Comparison of ENCODE assay signal across 9 cellular contexts in genomic region chr14:21095430-21096205, GRCh38. TPM values are rescaled to one million over a fixed set of nuclear protein-coding genes. Genes with fewer than 3 reads are reported as not detected.
A peak's percentile ranks its signal among the peaks of the same experiment; 100 is the strongest.
DNase-seq lines count a peak whose midpoint lies in the region; ATAC-seq and TF ChIP-seq lines count a peak whose summit lies in the region.
"Had no signal": no experiment of that assay in that cellular context is flagged by ENCODE, and none has a peak within 500 bp of the region (broad histone marks: within the 10 kb centered on the region; RNA-seq: fewer than 3 reads in every experiment).

No MANE protein-coding gene starts in this region.

- H3K27me3 Mint-ChIP-seq in CD8-positive, alpha-beta memory T cell = peaks cover 10 to 12% of the 10 kb centered on the region in 2 donors
- H3K27me3 Mint-ChIP-seq in T-cell = peaks cover 0 to 1% of the 10 kb centered on the region in 2 donors

- H3K27ac Mint-ChIP-seq in CD8-positive, alpha-beta memory T cell = peak overlapping the region in 6 of 8 donors; percentile 67 to 95 (median 87)
- H3K27ac Mint-ChIP-seq in T-cell = peak overlapping the region; percentile 25 to 83

- WGBS in liver = 71% methylated on average over 6 of the region's 6 CpGs

- no peak overlapping the region for H3K4me3 ChIP-seq in CD8-positive, alpha-beta memory T cell (ENCODE audit: low read length)
- H3K4me3 ChIP-seq in liver (ENCODE audit: low read depth in 1 of 3, low read length in 3 of 3) = no peak overlapping the region
- H3K4me3 ChIP-seq: skin epidermis had no signal

- ATAC-seq in T-cell (replicated peaks in 1 of 4) (no peak), HG02759 (IDR thresholded peaks at IDR 0.05; ENCODE audit: unreplicated experiment) (no peak)

- CTCF ChIA-PET in CD8-positive, alpha-beta memory T cell (lab: Charles Lee) = interaction anchor here (0.5 to 7.8 kb wide), 7 partner anchors 8 to 80 kb away, joined by 3 to 195 read pairs (median 5); partner anchors contain the start of gene TMEM253
- CTCF ChIA-PET in T-cell (lab: Charles Lee) = interaction anchor here (0.7 to 4.8 kb wide), 12 partner anchors 8 to 83 kb away, joined by 3 to 68 read pairs (median 7); no protein-coding TSS in a partner anchor

- no peak for DNase-seq in CD8-positive, alpha-beta memory T cell
- DNase-seq in T-cell (no peak), AML-193 (lab: John Stamatoyannopoulos, UW) (no peak)
- DNase-seq in activated CD8-positive, alpha-beta memory T cell treated with anti-CD3 and anti-CD28 coated beads, Interleukin-2, amount 50 U/mL, for 4 hours = no peak
- DNase-seq: GDM1 had no signal

- peak overlapping the region in 3 of 7 donors; percentile 15 to 82 (median 45) for H3K4me3 Mint-ChIP-seq in CD8-positive, alpha-beta memory T cell
- no peak overlapping the region for H3K4me3 Mint-ChIP-seq in T-cell

- no peaks in the 10 kb centered on the region for H3K27me3 ChIP-seq in CD8-positive, alpha-beta memory T cell (ENCODE audit: insufficient read depth, low read length, poor library complexity, severe bottlenecking)
- H3K27me3 ChIP-seq in liver (ENCODE audit: control insufficient read depth in 4 of 4, insufficient read depth in 4 of 4, low read length in 3 of 4) = no peaks in the 10 kb centered on the region

- H3K36me3 Mint-ChIP-seq in CD8-positive, alpha-beta memory T cell = peaks cover 0 to 1% (median 0%) of the 10 kb centered on the region in 3 donors
- H3K36me3 Mint-ChIP-seq in T-cell = peaks cover 3% of the 10 kb centered on the region

- no peak overlapping the region for H3K27ac ChIP-seq in CD8-positive, alpha-beta memory T cell (ENCODE audit: low read depth, low read length)
- no peak overlapping the region for H3K27ac ChIP-seq in liver (ENCODE audit: low read depth in 1 of 2, low read length in 2 of 2)

- no peak overlapping the region for H3K9ac ChIP-seq in liver (ENCODE audit: low read depth in 1 of 2, low read length in 2 of 2)

- peaks cover 8% of the 10 kb centered on the region for H3K4me1 ChIP-seq in CD8-positive, alpha-beta memory T cell (ENCODE audit: insufficient read depth, low read length)
- peaks cover 2 to 16% (median 7%) of the 10 kb centered on the region in 4 donors for H3K4me1 ChIP-seq in liver (ENCODE audit: control insufficient read depth in 4 of 4, insufficient read depth in 4 of 4, low read length in 3 of 4)

- POLR2A ChIA-PET in CD8-positive, alpha-beta memory T cell (lab: Charles Lee) = no interaction called here
- POLR2A ChIA-PET in T-cell (lab: Charles Lee) = interaction anchor here (0.6 to 0.9 kb wide), 5 partner anchors 8 to 176 kb away, joined by 3 to 4 read pairs (median 3); no protein-coding TSS in a partner anchor

- no peaks in the 10 kb centered on the region for H3K9me3 ChIP-seq in CD8-positive, alpha-beta memory T cell (ENCODE audit: low read length)
- H3K9me3 ChIP-seq in liver (ENCODE audit: control insufficient read depth in 4 of 4, low read length in 3 of 4) = no peaks in the 10 kb centered on the region

- peaks cover 19 to 26% (median 19%) of the 10 kb centered on the region in 3 donors for H3K4me1 Mint-ChIP-seq in CD8-positive, alpha-beta memory T cell
- peaks cover 23 to 31% (median 25%) of the 10 kb centered on the region in 3 donors for H3K4me1 Mint-ChIP-seq in T-cell

- H3K36me3 ChIP-seq in CD8-positive, alpha-beta memory T cell (ENCODE audit: insufficient read depth, low read length) = no peaks in the 10 kb centered on the region
- H3K36me3 ChIP-seq in liver (ENCODE audit: control insufficient read depth in 4 of 4, insufficient read depth in 3 of 4, low read depth in 1 of 4, low read length in 3 of 4) = peaks cover 0 to 9% (median 0%) of the 10 kb centered on the region in 4 donors

- TF ChIP-seq RAD21 in liver (IDR thresholded peaks at IDR 0.05) = no peak

- no peak for TF ChIP-seq CTCF in liver (IDR thresholded peaks at IDR 0.05; ENCODE audit: low read depth, low read length, missing input control)

- H3K9me3 Mint-ChIP-seq in CD8-positive, alpha-beta memory T cell = peaks cover 0 to under 1% (median 0%) of the 10 kb centered on the region in 5 donors
- no peaks in the 10 kb centered on the region for H3K9me3 Mint-ChIP-seq in T-cell

TF ChIP-seq in liver, 16 proteins besides CTCF, POLR2A, EP300 and RAD21:
- no peak for TF ChIP-seq SP1 (IDR thresholded peaks at IDR 0.05)
- TF ChIP-seq REST (IDR thresholded peaks at IDR 0.05) = peak; percentile 98
- TF ChIP-seq TAF1 (conservative IDR thresholded peaks at IDR 0.05) = no peak
- no peak for TF ChIP-seq EGR1 (IDR thresholded peaks at IDR 0.05; ENCODE audit: low read depth in 2 of 2)
- no peak for TF ChIP-seq YY1 (IDR thresholded peaks at IDR 0.05)

RNA-seq across cellular contexts. Expression of gene ZNF219, which starts 2.8 kb away (rescaled TPM):
- 1 to 10 TPM; 7.0 to 8.2 TPM for total RNA-seq in CD8-positive, alpha-beta memory T cell
- 1.3 TPM for polyA plus RNA-seq in CD8-positive, alpha-beta memory T cell
- 10 to 100 TPM in 1 of 5 donors, 1 to 10 TPM in 4; 7.2 to 12.4 (median 8.1) TPM for total RNA-seq in T-cell
- 1 to 10 TPM; 4.7 to 6.2 TPM for total RNA-seq in liver
- 10 to 100 TPM in 1 of 2 donors, 1 to 10 TPM in 1; 1.3 to 10.5 TPM for polyA plus RNA-seq in liver

RNA-seq across cellular contexts. Expression of gene TMEM253, which starts 5.2 kb away (rescaled TPM):
- total RNA-seq in CD8-positive, alpha-beta memory T cell = not detected
- not detected for polyA plus RNA-seq in CD8-positive, alpha-beta memory T cell
- total RNA-seq in T-cell = under 1 TPM in 1 of 5 donors, not detected in 4; 0.49 TPM
- total RNA-seq in liver = under 1 TPM; 0.19 to 0.25 TPM
- under 1 TPM in 1 of 2 donors, not detected in 1; 0.14 TPM for polyA plus RNA-seq in liver

RNA-seq across cellular contexts. Expression of gene ARHGEF40, which starts 25.5 kb away (rescaled TPM):
- total RNA-seq in CD8-positive, alpha-beta memory T cell = under 1 TPM; 0.16 to 0.39 TPM
- 0.40 TPM for polyA plus RNA-seq in CD8-positive, alpha-beta memory T cell
- 1 to 10 TPM in 2 of 5 donors, under 1 TPM in 3; 0.39 to 3.3 (median 0.85) TPM for total RNA-seq in T-cell
- total RNA-seq in liver = 10 to 100 TPM; 19.8 to 42.5 TPM
- 10 to 100 TPM in 1 of 2 donors, 1 to 10 TPM in 1; 9.3 to 14.0 TPM for polyA plus RNA-seq in liver

RNA-seq across cellular contexts. Expression of gene RNASE8, which starts 38.0 kb away (rescaled TPM):
- total RNA-seq in CD8-positive, alpha-beta memory T cell = not detected
- not detected for polyA plus RNA-seq in CD8-positive, alpha-beta memory T cell
- total RNA-seq in T-cell (not detected), liver (not detected)
- not detected for polyA plus RNA-seq in liver
- total RNA-seq: bronchial epithelial cell had no signal

RNA-seq across cellular contexts. Expression of gene RNASE7, which starts 53.5 kb away (rescaled TPM):
- not detected for total RNA-seq in CD8-positive, alpha-beta memory T cell
- polyA plus RNA-seq in CD8-positive, alpha-beta memory T cell = not detected
- not detected for total RNA-seq in T-cell
- total RNA-seq in liver = under 1 TPM in 1 of 2 donors, not detected in 1; 0.33 TPM
- under 1 TPM; 0.11 to 0.12 TPM for polyA plus RNA-seq in liver

Comparison
In these comparisons a context has a peak if more than half of its experiments do, and no peak if none do; other contexts are left out.
1. RNA of gene ARHGEF40, which starts 25.5 kb away (total RNA-seq): 19.8 to 42.5 TPM in liver; 0.39 to 3.3 TPM in T-cell and 0.16 to 0.39 TPM in CD8-positive, alpha-beta memory T cell; every median in the first group is over 4 times any median in the second.